In the genomic region with DNA sequence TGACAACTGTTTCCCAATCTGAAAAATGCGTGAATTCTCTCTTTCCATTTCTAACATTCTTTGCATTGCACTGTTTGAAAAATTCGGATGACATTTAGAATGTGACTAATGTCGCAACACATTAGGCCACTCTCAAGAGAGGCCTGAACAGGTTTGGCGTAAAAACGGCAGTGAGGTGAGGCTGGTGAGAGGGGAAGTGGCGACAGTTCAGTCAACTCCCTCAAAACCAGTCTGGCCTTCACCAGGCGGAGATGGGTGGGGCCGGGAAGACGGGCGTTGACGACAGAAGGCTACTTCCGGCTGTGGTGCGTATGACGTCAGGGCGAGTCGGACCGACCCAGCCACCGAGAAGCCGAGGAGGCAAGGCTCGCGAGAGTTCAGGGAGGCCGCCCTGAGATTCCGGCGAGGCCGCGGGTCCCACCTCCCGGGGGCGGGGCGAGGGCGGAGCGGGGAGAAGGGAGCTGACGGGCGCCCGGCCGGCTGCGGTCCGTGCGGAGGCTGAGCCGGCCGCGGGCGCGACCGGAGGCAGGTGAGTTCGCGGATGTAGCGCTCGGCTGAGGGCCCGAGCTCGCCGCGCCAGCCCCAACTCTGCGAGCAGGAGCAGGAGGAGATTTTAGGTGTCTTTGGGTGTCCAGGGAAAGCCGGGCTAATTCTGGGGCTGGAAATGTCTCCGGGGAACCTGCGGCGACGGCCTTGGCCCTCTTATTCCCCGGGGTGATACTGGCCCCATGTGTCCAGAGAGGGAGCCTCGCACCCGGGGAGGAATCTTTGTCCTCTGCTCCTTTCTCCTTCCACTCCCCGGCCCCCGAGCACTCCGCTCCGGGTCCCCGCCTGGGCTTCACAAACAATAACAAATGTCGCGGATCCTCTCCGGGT, we compare ENCODE assay signal across 8 cellular contexts. TPM values are rescaled to one million over a fixed set of nuclear protein-coding genes. Genes with fewer than 3 reads are reported as not detected.
DNase-seq lines count a peak whose midpoint lies in the region; ATAC-seq and TF ChIP-seq lines count a peak whose summit lies in the region.

A gene (plus strand): TSS at position 483 of the 876 bp plus-strand sequence. CDS start 53,435 bp downstream, outside the sequence.

- H3K4me3 Mint-ChIP-seq in CD4-positive, CD25-positive, alpha-beta regulatory T cell: peak within 1 kb of the TSS; percentile 98 to 100 (median 99)
- peak within 1 kb of the TSS; percentile 100 for H3K4me3 Mint-ChIP-seq in activated CD4-positive, alpha-beta memory T cell treated with anti-CD3 and anti-CD28 coated beads for 36 hours

- H3K27ac ChIP-seq in CD4-positive, CD25-positive, alpha-beta regulatory T cell (ENCODE audit: insufficient read depth, low read length, poor library complexity, severe bottlenecking): peak within 1 kb of the TSS; percentile 77
- H3K27ac ChIP-seq in dorsolateral prefrontal cortex: peak within 1 kb of the TSS in 58 of 59 donors; percentile 0 to 94 (median 82)
- peak within 1 kb of the TSS; percentile 82 to 89 (median 85) for H3K27ac ChIP-seq in right lobe of liver

- peaks cover 17% of the 10 kb centered on the region for H3K4me1 ChIP-seq in CD4-positive, CD25-positive, alpha-beta regulatory T cell (ENCODE audit: control insufficient read depth, insufficient read depth, low read length, poor library complexity, severe bottlenecking)
- peaks cover 0 to 15% (median 7%) of the 10 kb centered on the region in 4 donors for H3K4me1 ChIP-seq in right lobe of liver

- intact Hi-C loops in activated CD4-positive, alpha-beta memory T cell treated with anti-CD3 and anti-CD28 coated beads for 36 hours (cut with micrococcal nuclease): loop anchor here (1.0 to 2.0 kb wide), 7 partner anchors 36 to 306 kb away; a partner anchor contains a TSS
- intact Hi-C loops in dorsolateral prefrontal cortex (cut with DNase I): loop anchor here (10.0 kb wide), 3 partner anchors 61 to 229 kb away; a partner anchor contains a TSS
- intact Hi-C loops in right lobe of liver (cut with DNase I): no loop called here

- CTCF ChIA-PET in activated CD4-positive, alpha-beta memory T cell treated with anti-CD3 and anti-CD28 coated beads for 36 hours (lab: Charles Lee): interaction anchor here (0.6 to 2.2 kb wide), 7 partner anchors 34 to 655 kb away, joined by 3 to 5 read pairs (median 3); no protein-coding TSS in a partner anchor

- POLR2A ChIA-PET in activated CD4-positive, alpha-beta memory T cell treated with anti-CD3 and anti-CD28 coated beads for 36 hours (lab: Charles Lee): interaction anchor here (0.5 to 2.1 kb wide), 9 partner anchors 10 to 327 kb away, joined by 3 to 10 read pairs (median 5); a partner anchor contains a TSS

- ATAC-seq in CD4-positive, CD25-positive, alpha-beta regulatory T cell (ENCODE audit: low read depth in 2 of 2): peak; percentile 95
- peak; percentile 89 for ATAC-seq in GM19372 (IDR thresholded peaks at IDR 0.05; ENCODE audit: low read depth, unreplicated experiment)
- peak; percentile 87 for ATAC-seq in HG03558 (IDR thresholded peaks at IDR 0.05; ENCODE audit: extremely low read depth, unreplicated experiment)
- ATAC-seq in right lobe of liver: peak; percentile 97 to 99 (median 99)

- TF ChIP-seq POLR2A in right lobe of liver (IDR thresholded peaks at IDR 0.05): peak; percentile 97

- H3K36me3 ChIP-seq in CD4-positive, CD25-positive, alpha-beta regulatory T cell (ENCODE audit: control insufficient read depth, insufficient read depth, low read length): no peaks in the 10 kb centered on the region
- no peaks in the 10 kb centered on the region for H3K36me3 ChIP-seq in right lobe of liver

- peak within 1 kb of the TSS; percentile 98 to 100 (median 98) for H3K27ac Mint-ChIP-seq in CD4-positive, CD25-positive, alpha-beta regulatory T cell
- peak within 1 kb of the TSS; percentile 91 for H3K27ac Mint-ChIP-seq in activated CD4-positive, alpha-beta memory T cell treated with anti-CD3 and anti-CD28 coated beads for 36 hours

- H3K36me3 Mint-ChIP-seq in CD4-positive, CD25-positive, alpha-beta regulatory T cell: peaks cover 5% of the 10 kb centered on the region
- H3K36me3 Mint-ChIP-seq in activated CD4-positive, alpha-beta memory T cell treated with anti-CD3 and anti-CD28 coated beads for 36 hours: peaks cover 3% of the 10 kb centered on the region

- H3K27me3 ChIP-seq in CD4-positive, CD25-positive, alpha-beta regulatory T cell (ENCODE audit: control insufficient read depth, insufficient read depth, low read length): no peaks in the 10 kb centered on the region
- H3K27me3 ChIP-seq in dorsolateral prefrontal cortex (no peaks in the 10 kb centered on the region), right lobe of liver (no peaks in the 10 kb centered on the region)

- DNase-seq in CD4-positive, CD25-positive, alpha-beta regulatory T cell: peak; percentile 92 to 95 (median 95)
- DNase-seq in NCI-H748 (lab: John Stamatoyannopoulos, UW; ENCODE audit: unreplicated experiment) (peak; percentile 93), dorsolateral prefrontal cortex (peak; percentile 75 to 97 (median 92)), right lobe of liver (peak; percentile 97 to 99 (median 98))
- DNase-seq in activated CD4-positive, alpha-beta memory T cell treated with anti-CD3 and anti-CD28 coated beads for 36 hours: peak; percentile 98
- peak; percentile 97 to 98 for DNase-seq in stimulated activated CD4-positive, alpha-beta T cell treated with anti-CD3 and anti-CD28 coated beads, Interleukin-4, amount 100 ng/mL, for 4 hours

- peaks cover 0 to 4% (median 0%) of the 10 kb centered on the region in 7 donors for H3K9me3 Mint-ChIP-seq in CD4-positive, CD25-positive, alpha-beta regulatory T cell
- H3K9me3 Mint-ChIP-seq in activated CD4-positive, alpha-beta memory T cell treated with anti-CD3 and anti-CD28 coated beads for 36 hours: no peaks in the 10 kb centered on the region

- WGBS in right lobe of liver (ENCODE audit: insufficient coverage, low coverage, low lambda C conversion rate, missing lambda C conversion rate): 11% methylated on average over 26 of the region's 69 CpGs

- peaks cover 32 to 58% (median 44%) of the 10 kb centered on the region in 4 donors for H3K4me1 Mint-ChIP-seq in CD4-positive, CD25-positive, alpha-beta regulatory T cell
- H3K4me1 Mint-ChIP-seq in activated CD4-positive, alpha-beta memory T cell treated with anti-CD3 and anti-CD28 coated beads for 36 hours (ENCODE audit: low read depth): peaks cover 45% of the 10 kb centered on the region

- peak within 1 kb of the TSS; percentile 91 for H3K4me3 ChIP-seq in CD4-positive, CD25-positive, alpha-beta regulatory T cell (ENCODE audit: low read depth, low read length)
- H3K4me3 ChIP-seq in dorsolateral prefrontal cortex (peak within 1 kb of the TSS; percentile 65 to 99 (median 82)), right lobe of liver (peak within 1 kb of the TSS; percentile 63 to 84 (median 68))

- TF ChIP-seq CTCF in dorsolateral prefrontal cortex (IDR thresholded peaks at IDR 0.05 in 54 of 56, conservative IDR thresholded peaks at IDR 0.05 in 2 of 56; ENCODE audit: low read depth in 1 of 56, partially characterized antibody in 56 of 56): peak in 32 of 56 donors; percentile 10 to 52 (median 25)
- TF ChIP-seq CTCF in right lobe of liver (IDR thresholded peaks at IDR 0.05): peak; percentile 33 to 44 (median 36)

- no peaks in the 10 kb centered on the region for H3K9me3 ChIP-seq in CD4-positive, CD25-positive, alpha-beta regulatory T cell (ENCODE audit: control insufficient read depth in 2 of 2, low read length in 2 of 2)
- no peaks in the 10 kb centered on the region for H3K9me3 ChIP-seq in right lobe of liver

- H3K27me3 Mint-ChIP-seq in CD4-positive, CD25-positive, alpha-beta regulatory T cell: peaks cover 4% of the 10 kb centered on the region
- H3K27me3 Mint-ChIP-seq in activated CD4-positive, alpha-beta memory T cell treated with anti-CD3 and anti-CD28 coated beads for 36 hours: no peaks in the 10 kb centered on the region

RNA-seq across cellular contexts. Expression of the gene that starts here (rescaled TPM):
- total RNA-seq in CD4-positive, CD25-positive, alpha-beta regulatory T cell: 21.7 TPM
- 10 to 100 TPM; 10.6 to 15.2 (median 14.0) TPM for polyA plus RNA-seq in CD4-positive, CD25-positive, alpha-beta regulatory T cell
- total RNA-seq in activated CD4-positive, alpha-beta memory T cell treated with anti-CD3 and anti-CD28 coated beads for 36 hours: 10 to 100 TPM; 25.1 to 25.2 TPM
- total RNA-seq in dorsolateral prefrontal cortex (10 to 100 TPM; 22.2 to 68.1 (median 43.4) TPM), right lobe of liver (10 to 100 TPM in 1 of 6 experiments, 1 to 10 TPM in 5; 6.0 to 18.1 (median 7.3) TPM)

Comparison
In these comparisons a context has a peak if more than half of its experiments do, and no peak if none do; other contexts are left out.
1. Peak in every context shown above with its lines: DNase-seq, ATAC-seq, H3K4me3 ChIP-seq and H3K27ac ChIP-seq.
2. intact Hi-C loops: an anchor here in activated CD4-positive, alpha-beta memory T cell treated with anti-CD3 and anti-CD28 coated beads for 36 hours (1.0 to 2.0 kb wide) and dorsolateral prefrontal cortex (10.0 kb wide); none called in right lobe of liver.